Comparison of ENCODE assay signal across 12 cellular contexts in the genomic region with DNA sequence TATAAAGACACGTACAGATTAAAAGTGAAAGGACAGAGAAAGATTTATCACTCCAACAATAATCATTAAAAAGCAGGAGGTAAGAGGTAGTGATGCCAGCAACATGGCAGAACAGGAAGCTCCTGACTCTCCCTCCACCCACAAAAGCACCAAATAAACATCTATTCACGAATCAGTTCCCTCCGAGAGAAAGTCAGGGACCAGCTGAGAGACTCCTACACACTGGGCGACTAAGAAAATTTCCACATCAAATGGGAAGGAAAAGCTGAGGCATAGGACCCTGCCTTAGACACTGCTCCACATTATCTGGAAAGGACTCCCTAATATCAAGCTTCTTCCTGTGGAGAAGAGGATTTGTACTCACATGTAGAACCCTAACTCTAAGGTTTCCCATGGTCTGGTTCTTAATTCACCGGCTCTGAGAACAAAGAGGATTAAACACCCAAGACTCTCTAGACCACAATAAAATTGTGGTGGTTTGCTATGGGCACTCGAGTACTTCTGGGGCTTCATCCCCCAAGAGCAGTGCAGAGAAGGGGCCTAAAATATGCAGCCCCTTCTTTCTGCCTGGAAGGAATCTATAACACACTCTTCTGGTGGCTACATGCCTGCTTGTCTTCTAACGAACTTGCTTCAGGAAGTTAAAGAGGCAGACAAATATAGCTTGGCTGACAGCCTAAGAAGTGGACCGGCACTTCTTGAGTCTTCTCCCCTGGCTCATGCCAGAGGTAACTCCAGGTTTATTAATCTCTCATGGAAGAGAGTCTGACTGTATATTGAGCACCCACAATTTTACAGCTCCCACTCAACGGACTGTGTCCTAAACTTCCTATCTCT. TPM values are rescaled to one million over a fixed set of nuclear protein-coding genes. Genes with fewer than 3 reads are reported as not detected.
A peak's percentile ranks its signal among the peaks of the same experiment; 100 is the strongest.
DNase-seq lines count a peak whose midpoint lies in the region; TF ChIP-seq lines count a peak whose summit lies in the region.
"Had no signal": no experiment of that assay in that cellular context is flagged by ENCODE, and none has a peak within 500 bp of the region (broad histone marks: within the 10 kb centered on the region; RNA-seq: fewer than 3 reads in every experiment).

No MANE protein-coding gene starts in this region.

- H3K4me3 ChIP-seq in osteoblast (ENCODE audit: insufficient read depth, low read length), result peak overlapping the region; percentile 8
- H3K4me3 ChIP-seq: SJSA1 had no signal

- H3K4me1 ChIP-seq in osteoblast (ENCODE audit: insufficient read depth, low read length), result peaks cover 10% of the 10 kb centered on the region

- no peak for TF ChIP-seq CTCF in osteoblast (IDR thresholded peaks at IDR 0.05; ENCODE audit: extremely low read depth, low read depth, low read length)

- no peaks in the 10 kb centered on the region for H3K27me3 Mint-ChIP-seq in T-helper 1 cell treated with Interleukin-12 subunit alpha and Interleukin-12 subunit beta and Interleukin-4 antibody, amounts not matched to agents 30 μg/mL and 1 μg/mL, for 36 hours (ENCODE audit: low read depth)
- no peaks in the 10 kb centered on the region for H3K27me3 Mint-ChIP-seq in IgD-negative memory B cell
- no peaks in the 10 kb centered on the region for H3K27me3 Mint-ChIP-seq in activated naive CD8-positive, alpha-beta T cell

- H3K27ac Mint-ChIP-seq in T-helper 1 cell treated with Interleukin-12 subunit alpha and Interleukin-12 subunit beta and Interleukin-4 antibody, amounts not matched to agents 30 μg/mL and 1 μg/mL, for 36 hours, result no peak overlapping the region
- peak overlapping the region in 2 of 3 donors; percentile 20 to 54 for H3K27ac Mint-ChIP-seq in IgD-negative memory B cell
- peak overlapping the region; percentile 87 for H3K27ac Mint-ChIP-seq in activated naive CD8-positive, alpha-beta T cell

- H3K9me3 ChIP-seq in osteoblast (ENCODE audit: low read depth, low read length), result no peaks in the 10 kb centered on the region
- H3K9me3 ChIP-seq: SJSA1 had no signal

- DNase-seq in T-helper 1 cell (no peak), osteoblast (ENCODE audit: insufficient read length, low spot score, missing footprints) (no peak), DMS153 treated with DMSO at 0.1 percent for 48 hours (lab: John Stamatoyannopoulos, UW; ENCODE audit: unreplicated experiment) (no peak), GM03348 (ENCODE audit: low spot score) (no peak), NCI-H2107 (lab: John Stamatoyannopoulos, UW) (no peak)
- DNase-seq: 8988T; activated effector memory CD4-positive, alpha-beta T cell treated with anti-CD3 and anti-CD28 coated beads, Interleukin-2, amount 50 U/mL, for 16 hours; left cardiac atrium had no signal

- H3K4me2 ChIP-seq in osteoblast (ENCODE audit: insufficient read depth, low read length), result peak overlapping the region; percentile 52

- H3K36me3 Mint-ChIP-seq in T-helper 1 cell treated with Interleukin-12 subunit alpha and Interleukin-12 subunit beta and Interleukin-4 antibody, amounts not matched to agents 30 μg/mL and 1 μg/mL, for 36 hours (ENCODE audit: low read depth), result peaks cover 22% of the 10 kb centered on the region
- H3K36me3 Mint-ChIP-seq in IgD-negative memory B cell, result peaks cover 11% of the 10 kb centered on the region
- H3K36me3 Mint-ChIP-seq in activated naive CD8-positive, alpha-beta T cell, result peaks cover 28% of the 10 kb centered on the region

- peaks cover 65% of the 10 kb centered on the region for H3K79me2 ChIP-seq in osteoblast (ENCODE audit: insufficient read depth, low read length)

- no peak overlapping the region for H3K27ac ChIP-seq in osteoblast (ENCODE audit: low read depth, low read length)
- H3K27ac ChIP-seq: SJSA1 had no signal

- H3K27me3 ChIP-seq in osteoblast (ENCODE audit: insufficient read depth, low read length), result no peaks in the 10 kb centered on the region
- H3K27me3 ChIP-seq: SJSA1 had no signal

- H2AFZ ChIP-seq in osteoblast (ENCODE audit: low read length), result peak overlapping the region; percentile 7

- peaks cover 22% of the 10 kb centered on the region for H3K4me1 Mint-ChIP-seq in T-helper 1 cell treated with Interleukin-12 subunit alpha and Interleukin-12 subunit beta and Interleukin-4 antibody, amounts not matched to agents 30 μg/mL and 1 μg/mL, for 36 hours (ENCODE audit: low read depth)
- H3K4me1 Mint-ChIP-seq in IgD-negative memory B cell, result peaks cover 23 to 46% (median 38%) of the 10 kb centered on the region in 3 donors
- H3K4me1 Mint-ChIP-seq in activated naive CD8-positive, alpha-beta T cell (ENCODE audit: low read depth), result peaks cover 58% of the 10 kb centered on the region

- no peaks in the 10 kb centered on the region for H4K20me1 ChIP-seq in osteoblast (ENCODE audit: insufficient read depth, low read length)

- peaks cover 22% of the 10 kb centered on the region for H3K9me3 Mint-ChIP-seq in T-helper 1 cell treated with Interleukin-12 subunit alpha and Interleukin-12 subunit beta and Interleukin-4 antibody, amounts not matched to agents 30 μg/mL and 1 μg/mL, for 36 hours
- peaks cover 4 to 16% (median 6%) of the 10 kb centered on the region in 3 donors for H3K9me3 Mint-ChIP-seq in IgD-negative memory B cell
- H3K9me3 Mint-ChIP-seq in activated naive CD8-positive, alpha-beta T cell (ENCODE audit: low read depth), result peaks cover 13% of the 10 kb centered on the region

- H3K4me3 Mint-ChIP-seq in T-helper 1 cell treated with Interleukin-12 subunit alpha and Interleukin-12 subunit beta and Interleukin-4 antibody, amounts not matched to agents 30 μg/mL and 1 μg/mL, for 36 hours, result peak overlapping the region; percentile 4
- peak overlapping the region in 2 of 4 donors; percentile 82 to 86 for H3K4me3 Mint-ChIP-seq in IgD-negative memory B cell
- peak overlapping the region; percentile 73 for H3K4me3 Mint-ChIP-seq in activated naive CD8-positive, alpha-beta T cell

- H3K36me3 ChIP-seq in osteoblast (ENCODE audit: insufficient read depth, low read length), result no peaks in the 10 kb centered on the region
- H3K36me3 ChIP-seq: SJSA1 had no signal

RNA-seq across cellular contexts. Expression of gene ASF1A, which starts 29.4 kb away (rescaled TPM):
- 46.2 TPM for polyA plus RNA-seq in IgD-negative memory B cell
- 15.2 and 16.2 TPM in 2 replicates for total RNA-seq in osteoblast
